Comparison of ENCODE assay signal across 24 cellular contexts in genomic region chr20:11970243-11970836, GRCh38.
"Had no signal": no experiment of that assay in that cellular context is flagged by ENCODE, and none has a peak within 500 bp of the region (broad histone marks: within the 10 kb centered on the region; RNA-seq: fewer than 3 reads in every experiment).

No MANE protein-coding gene starts in this region.

- ATAC-seq: effector memory CD8-positive, alpha-beta T cell; foreskin keratinocyte; heart left ventricle; left lobe of liver; right lobe of liver had no signal

- H3K4me3 ChIP-seq: ascending aorta, heart left ventricle, right lobe of liver, vagina had no signal

- H3K9me3 ChIP-seq: ascending aorta, heart left ventricle, neutrophil, right lobe of liver, vagina had no signal

- DNase-seq: activated CD4-positive, alpha-beta memory T cell treated with anti-CD3 and anti-CD28 coated beads for 36 hours; activated CD4-positive, alpha-beta T cell treated with anti-CD3 and anti-CD28 coated beads, Interleukin-2, amount 10 ng/mL, durations not matched to agents 24 days and 14 days; activated CD8-positive, alpha-beta memory T cell treated with anti-CD3 and anti-CD28 coated beads, Interleukin-2, amount 50 U/mL, for 4 hours; activated effector memory CD4-positive, alpha-beta T cell treated with anti-CD3 and anti-CD28 coated beads, Interleukin-2, amount 50 U/mL, for 16 hours; activated naive CD4-positive, alpha-beta T cell treated with anti-CD3 and anti-CD28 coated beads for 36 hours; activated naive CD8-positive, alpha-beta T cell treated with anti-CD3 and anti-CD28 coated beads, Interleukin-2, amount 10 ng/mL, durations not matched to agents 7 days and 5 days; activated T-cell treated with anti-CD3 and anti-CD28 coated beads, Interleukin-2, amount 50 U/mL, for 1 hour; caudate nucleus; cortex of kidney; effector memory CD8-positive, alpha-beta T cell; heart left ventricle; hypothalamus; mammary epithelial cell; naive B cell; nephron progenitor cell; right lobe of liver; stimulated activated CD4-positive, alpha-beta T cell treated with anti-CD3 and anti-CD28 coated beads, Interleukin-2, amount 100 ng/mL, for 48 hours; stimulated activated naive CD4-positive, alpha-beta T cell treated with Interleukin-2 at 50 U/mL for 16 hours; T-helper 9 cell had no signal

- H3K36me3 ChIP-seq: ascending aorta, heart left ventricle, neutrophil, right lobe of liver, vagina had no signal

- H3K4me1 ChIP-seq: ascending aorta, foreskin keratinocyte, heart left ventricle, right lobe of liver, vagina had no signal
